In genomic region chr20:48657426-48658197, GRCh38 we compare ENCODE assay signal across 8 cellular contexts.
DNase-seq lines count a peak whose midpoint lies in the region; ATAC-seq and TF ChIP-seq lines count a peak whose summit lies in the region.

No MANE protein-coding gene starts in this region.

- no peak for ATAC-seq in HG03432 (IDR thresholded peaks at IDR 0.05; ENCODE audit: unreplicated experiment)

- no peak overlapping the region for H3K4me3 ChIP-seq in HEK293 (ENCODE audit: low read depth, low read length)

- H3K4me1 ChIP-seq in HEK293 (ENCODE audit: control insufficient read depth, insufficient read depth, low read length) = no peaks in the 10 kb centered on the region

- no peaks in the 10 kb centered on the region for H3K27me3 Mint-ChIP-seq in activated CD4-positive, alpha-beta memory T cell treated with anti-CD3 and anti-CD28 coated beads, Interleukin-2, amount 10 ng/mL, durations not matched to agents 7 days and 5 days

- peaks cover 80% of the 10 kb centered on the region for H3K36me3 Mint-ChIP-seq in activated CD4-positive, alpha-beta memory T cell treated with anti-CD3 and anti-CD28 coated beads, Interleukin-2, amount 10 ng/mL, durations not matched to agents 7 days and 5 days (ENCODE audit: low read depth)

- H3K4me3 Mint-ChIP-seq in activated CD4-positive, alpha-beta memory T cell treated with anti-CD3 and anti-CD28 coated beads, Interleukin-2, amount 10 ng/mL, durations not matched to agents 7 days and 5 days = no peak overlapping the region

- peak overlapping the region; percentile 27 for H3K27ac Mint-ChIP-seq in activated CD4-positive, alpha-beta memory T cell treated with anti-CD3 and anti-CD28 coated beads, Interleukin-2, amount 10 ng/mL, durations not matched to agents 7 days and 5 days

- CTCF ChIA-PET in HEK293 (lab: Yijun Ruan, JAX) = interaction anchor here (0.5 to 6.7 kb wide), 60 partner anchors 10 to 1351 kb away, joined by 3 to 135 read pairs (median 4); partner anchors contain the start of gene ARFGEF2
- CTCF ChIA-PET in activated CD4-positive, alpha-beta memory T cell treated with anti-CD3 and anti-CD28 coated beads, Interleukin-2, amount 10 ng/mL, durations not matched to agents 7 days and 5 days (lab: Charles Lee) = interaction anchor here (0.6 to 4.1 kb wide), 39 partner anchors 10 to 410 kb away, joined by 3 to 79 read pairs (median 4); partner anchors contain the start of genes ARFGEF2 and PREX1

- TF ChIP-seq CTCF in HEK293 (tag by site-specific recombination; IDR thresholded peaks at IDR 0.05) = peak; percentile 89

- H3K36me3 ChIP-seq in HEK293 (ENCODE audit: control insufficient read depth in 2 of 2, insufficient read depth in 1 of 2, low read length in 2 of 2) = peaks cover 0 to 10% of the 10 kb centered on the region in 2 experiments; a peak in 1 of 3 replicates

- peaks cover 11% of the 10 kb centered on the region for H3K4me1 Mint-ChIP-seq in activated CD4-positive, alpha-beta memory T cell treated with anti-CD3 and anti-CD28 coated beads, Interleukin-2, amount 10 ng/mL, durations not matched to agents 7 days and 5 days

- H3K27ac ChIP-seq in HEK293 (ENCODE audit: extremely low read depth, low read depth, low read length) = no peak overlapping the region

- H3K9me3 ChIP-seq in HEK293 (ENCODE audit: control insufficient read depth, insufficient read depth, low read depth, low read length) = no peaks in the 10 kb centered on the region

- peak; percentile 94 for DNase-seq in Ammon's horn (ENCODE audit: low spot score)
- DNase-seq in NCI-H774 (lab: John Stamatoyannopoulos, UW) = peak; percentile 26
- peak; percentile 74 for DNase-seq in activated CD4-positive, alpha-beta memory T cell treated with anti-CD3 and anti-CD28 coated beads, Interleukin-2, amount 10 ng/mL, durations not matched to agents 7 days and 5 days
- peak; percentile 69 to 78 for DNase-seq in dermis microvascular lymphatic vessel endothelial cell (ENCODE audit: low read depth in 2 of 2)
- DNase-seq in lung microvascular endothelial cell (ENCODE audit: low read depth in 2 of 2) = peak; percentile 81 to 88
- peak; percentile 35 to 53 for DNase-seq in stimulated activated CD8-positive, alpha-beta memory T cell treated with anti-CD3 and anti-CD28 coated beads, Interleukin-2, amount 100 ng/mL, for 1 hour (ENCODE audit: low read depth in 2 of 2)

- no peaks in the 10 kb centered on the region for H3K9me3 Mint-ChIP-seq in activated CD4-positive, alpha-beta memory T cell treated with anti-CD3 and anti-CD28 coated beads, Interleukin-2, amount 10 ng/mL, durations not matched to agents 7 days and 5 days

- POLR2A ChIA-PET in HEK293 (lab: Yijun Ruan, JAX) = interaction anchor here (1.0 to 1.3 kb wide), 2 partner anchors 42 to 248 kb away, joined by 3 to 8 read pairs; no protein-coding TSS in a partner anchor
- POLR2A ChIA-PET in activated CD4-positive, alpha-beta memory T cell treated with anti-CD3 and anti-CD28 coated beads, Interleukin-2, amount 10 ng/mL, durations not matched to agents 7 days and 5 days (lab: Charles Lee) = interaction anchor here (0.7 to 1.6 kb wide), 6 partner anchors 8 to 250 kb away, joined by 3 to 5 read pairs (median 3); no protein-coding TSS in a partner anchor

TF ChIP-seq in HEK293, 187 proteins besides CTCF, POLR2A, EP300 and RAD21:
- TF ChIP-seq ZBTB17 (tag by site-specific recombination; IDR thresholded peaks at IDR 0.05) (peak; percentile 40; the same call in 1 of the 2 replicates), GFI1B (tag by site-specific recombination; IDR thresholded peaks at IDR 0.05) (no peak), ZNF704 (tag by site-specific recombination; IDR thresholded peaks at IDR 0.05) (no peak), ZBTB48 (tag by site-specific recombination; IDR thresholded peaks at IDR 0.05) (0 out of 2 replicates have a peak, but pooled peaks have one; percentile 31), ZNF174 (tag by site-specific recombination; IDR thresholded peaks at IDR 0.05) (no peak), SP7 (tag by site-specific recombination; IDR thresholded peaks at IDR 0.05) (0 out of 2 replicates have a peak, but pooled peaks have one; percentile 23), ZNF654 (tag by site-specific recombination; IDR thresholded peaks at IDR 0.05; ENCODE audit: low read depth) (peak; percentile 97), ZBTB20 (tag by site-specific recombination; IDR thresholded peaks at IDR 0.05) (0 out of 2 replicates have a peak, but pooled peaks have one; percentile 15), ZNF433 (tag by site-specific recombination; IDR thresholded peaks at IDR 0.05; ENCODE audit: low read depth) (no peak), OSR2 (tag by site-specific recombination; IDR thresholded peaks at IDR 0.05) (peak; percentile 25; the same call in 1 of the 2 replicates)

Comparison
In these comparisons a context has a peak if more than half of its experiments do, and no peak if none do; other contexts are left out.
1. DNase-seq: peak in every context shown above with its lines; median percentile 94 in Ammon's horn; 84 in lung microvascular endothelial cell; 74 in activated CD4-positive, alpha-beta memory T cell treated with anti-CD3 and anti-CD28 coated beads, Interleukin-2, amount 10 ng/mL, durations not matched to agents 7 days and 5 days; 74 in dermis microvascular lymphatic vessel endothelial cell; 44 in stimulated activated CD8-positive, alpha-beta memory T cell treated with anti-CD3 and anti-CD28 coated beads, Interleukin-2, amount 100 ng/mL, for 1 hour; 26 in NCI-H774.